In genomic region chr6:125346143-125346925, GRCh38 we compare ENCODE assay signal across 8 cellular contexts. TPM values are rescaled to one million over a fixed set of nuclear protein-coding genes. Genes with fewer than 3 reads are reported as not detected.
A peak's percentile ranks its signal among the peaks of the same experiment; 100 is the strongest.
DNase-seq lines count a peak whose midpoint lies in the region; ATAC-seq, FAIRE-seq and TF ChIP-seq lines count a peak whose summit lies in the region.

No MANE protein-coding gene starts in this region.

- peak overlapping the region; percentile 4 for H3K4me3 Mint-ChIP-seq in T-helper 2 cell treated with Interferon-gamma antibody and Interleukin-4, amounts not matched to agents 5 μg/mL and 100 μg/mL, for 36 hours

- no peaks in the 10 kb centered on the region for H4K20me1 ChIP-seq in K562 (replicated peaks; ENCODE audit: control insufficient read depth, insufficient read depth, low read length)

- TF ChIP-seq EP300 in K562 (IDR thresholded peaks at IDR 0.05; ENCODE audit: low read length) = no peak

- intact Hi-C loops in K562 (cut with micrococcal nuclease) = no loop called here

- no peaks in the 10 kb centered on the region for H3K4me1 Mint-ChIP-seq in T-helper 2 cell treated with Interferon-gamma antibody and Interleukin-4, amounts not matched to agents 5 μg/mL and 100 μg/mL, for 36 hours (ENCODE audit: low read depth)

- no peaks in the 10 kb centered on the region for H3K9me1 ChIP-seq in K562 (ENCODE audit: control insufficient read depth, insufficient read depth, low read length)

- POLR2A ChIA-PET in K562 (lab: Yijun Ruan, JAX) = interaction anchor here (1.3 kb wide), 1 partner anchor 10 kb away, joined by 5 read pairs; no protein-coding TSS in a partner anchor

- BruUV-seq in K562 (replicated peaks; lab: Mats Ljungman, UMichigan) = no TSS peak

- FAIRE-seq in K562 (lab: Jason Lieb, UNC) = no peak

- in situ Hi-C loops in K562 (cut with MboI) = no loop called here

- H3K4me2 ChIP-seq in K562 (ENCODE audit: insufficient read depth, low read length) = no peak overlapping the region

- no peak overlapping the region for H2AFZ ChIP-seq in K562 (ENCODE audit: low read depth, low read length)

- H3K27me3 ChIP-seq in K562 (ENCODE audit: control insufficient read depth in 2 of 2, insufficient read depth in 2 of 2, low read length in 2 of 2) (peaks cover 8 to 18% of the 10 kb centered on the region in 2 experiments), subcutaneous abdominal adipose tissue (ENCODE audit: control insufficient read depth in 5 of 5, insufficient read depth in 4 of 5, low read length in 5 of 5) (no peaks in the 10 kb centered on the region)

- no peak for TF ChIP-seq POLR2A in K562 (conservative IDR thresholded peaks at IDR 0.05)

- no peak overlapping the region for H3K27ac Mint-ChIP-seq in T-helper 2 cell treated with Interferon-gamma antibody and Interleukin-4, amounts not matched to agents 5 μg/mL and 100 μg/mL, for 36 hours

- H3K9ac ChIP-seq in K562 (ENCODE audit: insufficient read depth in 1 of 2, low read depth in 2 of 2, low read length in 2 of 2) (no peak overlapping the region), subcutaneous abdominal adipose tissue (ENCODE audit: low read length in 5 of 5) (no peak overlapping the region)

- H3K79me2 ChIP-seq in K562 (ENCODE audit: control insufficient read depth, insufficient read depth, low read length) = no peaks in the 10 kb centered on the region

- TF ChIP-seq RAD21 in K562 (CRISPR knock-in tag; conservative IDR thresholded peaks at IDR 0.05 in 1 of 2, IDR thresholded peaks at IDR 0.05 in 1 of 2) = no peak

- no peak overlapping the region for H3K27ac ChIP-seq in K562 (ENCODE audit: extremely low read depth, low read depth, low read length)
- H3K27ac ChIP-seq in subcutaneous abdominal adipose tissue (ENCODE audit: low read depth, low read length) = no peak overlapping the region

- WGBS in K562 (ENCODE audit: insufficient coverage, low coverage, missing lambda C conversion rate) = 2% methylated on average over 12 of the region's 13 CpGs

- no peak for DNase-seq in T-helper 2 cell treated with Interferon-gamma antibody and Interleukin-4, amounts not matched to agents 5 μg/mL and 100 μg/mL, for 36 hours (ENCODE audit: low spot score)
- no peak for DNase-seq in T-helper 2 cell
- DNase-seq in K562 (ENCODE audit: extremely low read depth in 1 of 4, low spot score in 3 of 4) = no peak
- DNase-seq in stimulated activated CD4-positive, alpha-beta T cell treated with anti-CD3 and anti-CD28 coated beads, Interleukin-4, amount 100 ng/mL, for 24 hours = no peak
- DNase-seq in NCI-H774 (lab: John Stamatoyannopoulos, UW) = no peak
- DNase-seq in CD1c-positive myeloid dendritic cell (ENCODE audit: extremely low spot score) = no peak

- no peak for TF ChIP-seq CTCF in K562 (IDR thresholded peaks at IDR 0.05 in 2 of 3, conservative IDR thresholded peaks at IDR 0.05 in 1 of 3; ENCODE audit: insufficient read depth in 2 of 3, low read depth in 1 of 3, low read length in 3 of 3)

- H3K36me3 Mint-ChIP-seq in T-helper 2 cell treated with Interferon-gamma antibody and Interleukin-4, amounts not matched to agents 5 μg/mL and 100 μg/mL, for 36 hours (ENCODE audit: low read depth) = no peaks in the 10 kb centered on the region

- H3K27me3 Mint-ChIP-seq in T-helper 2 cell treated with Interferon-gamma antibody and Interleukin-4, amounts not matched to agents 5 μg/mL and 100 μg/mL, for 36 hours (ENCODE audit: low read depth) = peaks cover 8% of the 10 kb centered on the region

- no peaks in the 10 kb centered on the region for H3K9me3 Mint-ChIP-seq in T-helper 2 cell treated with Interferon-gamma antibody and Interleukin-4, amounts not matched to agents 5 μg/mL and 100 μg/mL, for 36 hours

- CTCF ChIA-PET in K562 (lab: Yijun Ruan, JAX; ENCODE audit: low intra/inter-chr PET ratio) = no interaction called here

- ATAC-seq in HG03108 (IDR thresholded peaks at IDR 0.05; ENCODE audit: unreplicated experiment) = peak; percentile 45
- peak; percentile 50 for ATAC-seq in K562

- H3K4me3 ChIP-seq in K562 = no peak overlapping the region
- peak overlapping the region in 4 of 5 donors; percentile 1 to 41 (median 21) for H3K4me3 ChIP-seq in subcutaneous abdominal adipose tissue (ENCODE audit: low read depth in 1 of 5, low read length in 5 of 5)

- H3K9me3 ChIP-seq in K562 (replicated peaks; ENCODE audit: control insufficient read depth, insufficient read depth, low read depth, low read length) (no peaks in the 10 kb centered on the region), subcutaneous abdominal adipose tissue (ENCODE audit: control insufficient read depth in 5 of 5, low read length in 5 of 5) (no peaks in the 10 kb centered on the region)

- H3K4me1 ChIP-seq in K562 (replicated peaks in 1 of 2; ENCODE audit: control insufficient read depth in 2 of 2, insufficient read depth in 2 of 2, low read length in 2 of 2) = no peaks in the 10 kb centered on the region
- peaks cover 0 to 8% (median 2%) of the 10 kb centered on the region in 5 donors for H3K4me1 ChIP-seq in subcutaneous abdominal adipose tissue (ENCODE audit: control insufficient read depth in 5 of 5, insufficient read depth in 5 of 5, low read length in 5 of 5)

- H3K36me3 ChIP-seq in K562 (ENCODE audit: control insufficient read depth, insufficient read depth, low read length) (no peaks in the 10 kb centered on the region), subcutaneous abdominal adipose tissue (ENCODE audit: control insufficient read depth in 5 of 5, insufficient read depth in 5 of 5, low read length in 5 of 5) (no peaks in the 10 kb centered on the region)

TF ChIP-seq in K562, 482 proteins besides CTCF, POLR2A, EP300 and RAD21:
- TF ChIP-seq ZNF740 (CRISPR knock-in tag; IDR thresholded peaks at IDR 0.05) (no peak), ZNF740 (tag; IDR thresholded peaks at IDR 0.05) (no peak), FOXM1 (IDR thresholded peaks at IDR 0.05; ENCODE audit: low read depth) (no peak), FOXM1 (CRISPR knock-in tag; IDR thresholded peaks at IDR 0.05; ENCODE audit: low read depth) (no peak), ZNF384 (IDR thresholded peaks at IDR 0.05; ENCODE audit: low read depth, low read length) (no peak), ZNF707 (CRISPR knock-in tag; conservative IDR thresholded peaks at IDR 0.05) (no peak), TEAD2 (tag; IDR thresholded peaks at IDR 0.05) (no peak), CBX2 (IDR thresholded peaks at IDR 0.05; ENCODE audit: insufficient read depth, low read length, poor library complexity, severe bottlenecking) (peak; percentile 77), HCFC1 (IDR thresholded peaks at IDR 0.05; ENCODE audit: low read depth, low read length) (no peak), EWSR1 (IDR thresholded peaks at IDR 0.05; ENCODE audit: borderline replicate concordance, low read depth, partially characterized antibody) (no peak)

RNA-seq across cellular contexts. Expression of gene HDDC2, which starts 44.6 kb away (rescaled TPM):
- total RNA-seq in K562 (2011; cell fraction: chromatin; rRNA removed; ENCODE audit: low replicate concordance) = 73.9 and 153 TPM in 2 replicates
- total RNA-seq in K562 (2011; cell fraction: nucleolus; rRNA removed) = 49.4 and 70.0 TPM in 2 replicates
- 113 and 160 TPM in 2 replicates for total RNA-seq in K562 (2011; cell fraction: nucleoplasm; rRNA removed)
- 257 and 288 TPM in 2 replicates for total RNA-seq in K562 (2014; rRNA removed)
- 291 and 320 TPM in 2 replicates for total RNA-seq in K562 (2014; rRNA removed; fragmentation: Illumina TruSeq; extraction: Trizol)
- 212 and 219 TPM in 2 replicates for total RNA-seq in K562 (2015; rRNA removed; fragmentation: Illumina TruSeq; extraction: Trizol)
- total RNA-seq in K562 (2021) = 193 and 194 TPM in 2 replicates
- 307 and 436 TPM in 2 replicates for polyA plus RNA-seq in K562 (2011; rRNA removed)
- polyA plus RNA-seq in K562 (2011; cell fraction: cytosol; rRNA removed) = 294 and 307 TPM in 2 replicates
- 134 and 184 TPM in 2 replicates for polyA plus RNA-seq in K562 (2011; cell fraction: nucleus; rRNA removed)
- 183 and 267 TPM in 2 replicates for polyA plus RNA-seq in K562 (2012)
- 284 and 294 TPM in 2 replicates for polyA plus RNA-seq in K562 (2014; fragmentation: Illumina TruSeq; extraction: Trizol)
- polyA plus RNA-seq in K562 (2014; fragmentation: Nextera tagmentation; extraction: Ambion mirVana) = 100 to 1,000 TPM; 587 to 632 TPM
- polyA plus RNA-seq in K562 (2014; rRNA removed) = 368 and 418 TPM in 2 replicates
- polyA minus RNA-seq in K562 (2011; rRNA and poly(A)+ RNA removed) = 185 and 206 TPM in 2 replicates
- 56.4 and 57.5 TPM in 2 replicates for polyA minus RNA-seq in K562 (2011; cell fraction: cytosol; rRNA and poly(A)+ RNA removed)
- 77.5 and 119 TPM in 2 replicates for polyA minus RNA-seq in K562 (2011; cell fraction: nucleus; rRNA and poly(A)+ RNA removed)
